In the genomic region with DNA sequence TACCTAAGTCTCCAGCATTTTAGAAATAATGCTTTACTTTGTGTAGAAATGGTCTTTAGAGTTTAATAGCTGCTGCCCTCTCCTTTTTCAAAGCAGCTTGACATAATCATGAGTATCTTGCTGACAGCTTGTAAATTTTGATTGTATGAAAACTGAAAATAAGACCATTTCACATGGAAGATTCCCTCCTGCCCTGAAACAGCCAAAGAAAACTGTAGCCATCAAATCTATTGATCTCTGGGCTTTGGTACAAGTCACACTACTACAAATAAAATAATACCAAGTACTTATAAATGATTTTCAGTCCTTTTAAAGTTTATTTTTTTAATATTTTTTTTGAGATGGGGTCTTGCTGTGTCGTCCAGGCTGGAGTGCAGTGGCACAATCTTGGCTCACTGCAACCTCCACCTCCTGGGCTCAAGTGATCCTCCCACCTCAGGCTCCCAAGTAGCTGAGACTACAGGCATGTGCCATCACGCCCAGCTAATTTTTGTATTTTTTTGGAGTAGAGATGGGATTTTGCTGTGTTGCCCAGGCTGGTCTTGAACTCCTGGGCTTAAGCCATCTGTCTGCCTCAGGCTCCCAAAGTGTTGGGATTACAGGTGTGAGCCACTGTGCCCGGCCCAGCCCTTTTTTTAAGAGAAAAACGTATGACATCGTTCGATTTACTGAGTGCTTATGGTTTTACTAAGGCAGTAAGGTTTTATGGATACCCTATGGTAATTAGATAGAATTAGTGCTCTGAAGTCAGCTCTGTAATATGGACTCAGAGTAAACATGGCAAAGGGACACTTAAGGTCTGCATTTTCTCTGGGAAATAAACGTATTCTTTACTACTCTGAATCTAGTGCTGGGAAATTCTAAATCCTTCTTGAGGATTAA, we compare ENCODE assay signal across 10 cellular contexts. TPM values are rescaled to one million over a fixed set of nuclear protein-coding genes. Genes with fewer than 3 reads are reported as not detected.
A peak's percentile ranks its signal among the peaks of the same experiment; 100 is the strongest.
DNase-seq lines count a peak whose midpoint lies in the region; ATAC-seq, FAIRE-seq and TF ChIP-seq lines count a peak whose summit lies in the region.
"Had no signal": no experiment of that assay in that cellular context is flagged by ENCODE, and none has a peak within 500 bp of the region (broad histone marks: within the 10 kb centered on the region; RNA-seq: fewer than 3 reads in every experiment).

No MANE protein-coding gene starts in this region.

- H3K4me3 ChIP-seq in keratinocyte (ENCODE audit: control insufficient read depth in 2 of 3, extremely low read depth in 1 of 3, insufficient read depth in 2 of 3, low read depth in 1 of 3, low read length in 3 of 3) = peak overlapping the region in 2 of 3 experiments; percentile 44 to 47
- H3K4me3 ChIP-seq in thymus (ENCODE audit: low read length) = peak overlapping the region; percentile 14
- H3K4me3 ChIP-seq in dorsolateral prefrontal cortex = no peak overlapping the region

- H3K27ac Mint-ChIP-seq in activated CD8-positive, alpha-beta memory T cell treated with anti-CD3 and anti-CD28 coated beads, Interleukin-2, amount 10 ng/mL, durations not matched to agents 7 days and 5 days = peak overlapping the region; percentile 95
- H3K27ac Mint-ChIP-seq in WTC11 = no peak overlapping the region
- no peak overlapping the region for H3K27ac Mint-ChIP-seq in progenitor cell of endocrine pancreas

- H3K27ac ChIP-seq in keratinocyte (ENCODE audit: control insufficient read depth, insufficient read depth, low read length) (peak overlapping the region; percentile 79), thymus (ENCODE audit: low read depth) (peak overlapping the region; percentile 25), dorsolateral prefrontal cortex (peak overlapping the region in 8 of 59 donors; percentile 5 to 46 (median 26))

- ATAC-seq in activated CD8-positive, alpha-beta memory T cell treated with anti-CD3 and anti-CD28 coated beads, Interleukin-2, amount 10 ng/mL, durations not matched to agents 7 days and 5 days = no peak
- ATAC-seq in WTC11 = no peak

- POLR2A ChIA-PET in WTC11 (lab: Charles Lee) = no interaction called here

- H3K4me1 Mint-ChIP-seq in activated CD8-positive, alpha-beta memory T cell treated with anti-CD3 and anti-CD28 coated beads, Interleukin-2, amount 10 ng/mL, durations not matched to agents 7 days and 5 days = peaks cover 91% of the 10 kb centered on the region
- H3K4me1 Mint-ChIP-seq in WTC11 (peaks cover 15% of the 10 kb centered on the region), progenitor cell of endocrine pancreas (ENCODE audit: low read depth) (peaks cover 17% of the 10 kb centered on the region)

- TF ChIP-seq CTCF in WTC11 (IDR thresholded peaks at IDR 0.05) (no peak), keratinocyte (optimal IDR thresholded peaks at IDR 0.05 in 1 of 3, IDR thresholded peaks at IDR 0.05 in 1 of 3, conservative IDR thresholded peaks at IDR 0.05 in 1 of 3; ENCODE audit: extremely low read depth in 1 of 3, insufficient read depth in 2 of 3, low read length in 3 of 3) (no peak), progenitor cell of endocrine pancreas (IDR thresholded peaks at IDR 0.05; ENCODE audit: unreplicated experiment) (no peak), dorsolateral prefrontal cortex (IDR thresholded peaks at IDR 0.05 in 54 of 56, conservative IDR thresholded peaks at IDR 0.05 in 2 of 56; ENCODE audit: low read depth in 1 of 56, partially characterized antibody in 56 of 56) (no peak)

- dilution Hi-C loops in keratinocyte (cut with MboI; ENCODE audit: extremely low pct_ligation_motif_present, low sequenced_read_pairs) = no loop called here

- H3K4me3 Mint-ChIP-seq in activated CD8-positive, alpha-beta memory T cell treated with anti-CD3 and anti-CD28 coated beads, Interleukin-2, amount 10 ng/mL, durations not matched to agents 7 days and 5 days = peak overlapping the region; percentile 76
- H3K4me3 Mint-ChIP-seq in WTC11 = no peak overlapping the region
- no peak overlapping the region for H3K4me3 Mint-ChIP-seq in progenitor cell of endocrine pancreas (ENCODE audit: low read depth)

- no peak overlapping the region for H2AFZ ChIP-seq in keratinocyte (ENCODE audit: control insufficient read depth, low read length)

- H3K36me3 ChIP-seq in keratinocyte (ENCODE audit: control insufficient read depth in 2 of 2, extremely low read depth in 1 of 2, insufficient read depth in 2 of 2, low read length in 2 of 2) (peaks cover 3 to 7% of the 10 kb centered on the region in 2 experiments), thymus (ENCODE audit: control insufficient read depth, insufficient read depth) (no peaks in the 10 kb centered on the region)

- FAIRE-seq in keratinocyte (lab: Jason Lieb, UNC) = no peak
- FAIRE-seq: endothelial cell of umbilical vein had no signal

- H4K20me1 ChIP-seq in keratinocyte (ENCODE audit: control insufficient read depth, extremely low read depth, insufficient read depth, low read length) = no peaks in the 10 kb centered on the region

- intact Hi-C loops in dorsolateral prefrontal cortex (cut with DNase I) = no loop called here

- H3K9ac ChIP-seq in keratinocyte (ENCODE audit: control insufficient read depth, extremely low read depth, insufficient read depth, low read length) = peak overlapping the region; percentile 45

- H3K27me3 ChIP-seq in keratinocyte (ENCODE audit: control insufficient read depth, extremely low read depth, insufficient read depth, low read length) (no peaks in the 10 kb centered on the region), thymus (ENCODE audit: control insufficient read depth, insufficient read depth) (no peaks in the 10 kb centered on the region), dorsolateral prefrontal cortex (no peaks in the 10 kb centered on the region)

- H3K9me3 ChIP-seq in keratinocyte (ENCODE audit: control insufficient read depth, low read depth, low read length) (no peaks in the 10 kb centered on the region), thymus (ENCODE audit: control insufficient read depth) (no peaks in the 10 kb centered on the region)

- H3K4me2 ChIP-seq in keratinocyte (ENCODE audit: control insufficient read depth, extremely low read depth, insufficient read depth, low read depth, low read length) = peak overlapping the region; percentile 74

- 69% methylated on average over 7 of the region's 7 CpGs for WGBS in thymus

- DNase-seq in activated CD8-positive, alpha-beta memory T cell treated with anti-CD3 and anti-CD28 coated beads, Interleukin-2, amount 10 ng/mL, durations not matched to agents 7 days and 5 days = no peak
- no peak for DNase-seq in activated CD8-positive, alpha-beta memory T cell treated with anti-CD3 and anti-CD28 coated beads for 24 hours
- DNase-seq in WTC11 (ENCODE audit: low spot score) = no peak
- no peak for DNase-seq in keratinocyte (ENCODE audit: low read depth, low spot score)
- no peak for DNase-seq in progenitor cell of endocrine pancreas (ENCODE audit: low spot score, unreplicated experiment)
- no peak for DNase-seq in NCI-H524 treated with DMSO at 0.1 percent for 48 hours (lab: John Stamatoyannopoulos, UW)
- DNase-seq in dorsolateral prefrontal cortex = no peak
- DNase-seq: kidney glomerular epithelial cell had no signal

- H3K79me2 ChIP-seq in keratinocyte (ENCODE audit: control insufficient read depth, insufficient read depth, low read length) = peaks cover 95% of the 10 kb centered on the region

- peaks cover 53% of the 10 kb centered on the region for H3K36me3 Mint-ChIP-seq in activated CD8-positive, alpha-beta memory T cell treated with anti-CD3 and anti-CD28 coated beads, Interleukin-2, amount 10 ng/mL, durations not matched to agents 7 days and 5 days
- H3K36me3 Mint-ChIP-seq in WTC11 (no peaks in the 10 kb centered on the region), progenitor cell of endocrine pancreas (ENCODE audit: insufficient read depth) (no peaks in the 10 kb centered on the region)

- H3K9me1 ChIP-seq in keratinocyte (ENCODE audit: control insufficient read depth, extremely low read depth, insufficient read depth, low read length) = peaks cover 6% of the 10 kb centered on the region

- H3K27me3 Mint-ChIP-seq in activated CD8-positive, alpha-beta memory T cell treated with anti-CD3 and anti-CD28 coated beads, Interleukin-2, amount 10 ng/mL, durations not matched to agents 7 days and 5 days = no peaks in the 10 kb centered on the region
- no peaks in the 10 kb centered on the region for H3K27me3 Mint-ChIP-seq in WTC11 (ENCODE audit: low read depth)
- H3K27me3 Mint-ChIP-seq in progenitor cell of endocrine pancreas = no peaks in the 10 kb centered on the region

- H3K4me1 ChIP-seq in keratinocyte (ENCODE audit: control insufficient read depth, extremely low read depth, insufficient read depth, low read length) (peaks cover 78% of the 10 kb centered on the region), thymus (ENCODE audit: control insufficient read depth, insufficient read depth, low read length) (peaks cover 33% of the 10 kb centered on the region)

- H3K9me3 Mint-ChIP-seq in activated CD8-positive, alpha-beta memory T cell treated with anti-CD3 and anti-CD28 coated beads, Interleukin-2, amount 10 ng/mL, durations not matched to agents 7 days and 5 days (ENCODE audit: low read depth) = no peaks in the 10 kb centered on the region
- H3K9me3 Mint-ChIP-seq in WTC11 (no peaks in the 10 kb centered on the region), progenitor cell of endocrine pancreas (ENCODE audit: low read depth) (no peaks in the 10 kb centered on the region)

- CTCF ChIA-PET in activated CD8-positive, alpha-beta memory T cell treated with anti-CD3 and anti-CD28 coated beads, Interleukin-2, amount 10 ng/mL, durations not matched to agents 7 days and 5 days (lab: Charles Lee) = interaction anchor here (0.5 to 4.8 kb wide), 13 partner anchors 11 to 329 kb away, joined by 3 to 17 read pairs (median 4); no protein-coding TSS in a partner anchor
- CTCF ChIA-PET in WTC11 (lab: Charles Lee) = interaction anchor here (0.6 to 1.4 kb wide), 3 partner anchors 9 to 77 kb away, joined by 3 to 4 read pairs (median 3); no protein-coding TSS in a partner anchor

TF ChIP-seq in WTC11, 78 proteins besides CTCF, POLR2A, EP300 and RAD21:
- peak; percentile 37; the same call in 1 of the 2 replicates for TF ChIP-seq ZNF121 (CRISPR knock-in tag; IDR thresholded peaks at IDR 0.05)
- TF ChIP-seq ZNF416 (CRISPR knock-in tag; IDR thresholded peaks at IDR 0.05) = no peak
TF ChIP-seq in WTC11: peak in this region for 1.

RNA-seq across cellular contexts. Expression of a gene that starts 7.0 kb away (rescaled TPM):
- 10 to 100 TPM; 62.5 to 74.7 TPM for total RNA-seq in activated CD8-positive, alpha-beta memory T cell treated with anti-CD3 and anti-CD28 coated beads, Interleukin-2, amount 10 ng/mL, durations not matched to agents 7 days and 5 days
- total RNA-seq in WTC11 (2021) (23.4 to 29.4 TPM (median 25.3 TPM) in 3 replicates), progenitor cell of endocrine pancreas (26.0 and 27.7 TPM in 2 replicates), dorsolateral prefrontal cortex (10 to 100 TPM; 15.9 to 29.2 (median 22.0) TPM)
- polyA plus RNA-seq in keratinocyte (53.3 to 67.4 TPM (median 61.6 TPM) in 3 replicates), thymus (56.1 TPM)
- polyA plus RNA-seq in keratinocyte (2011; ENCODE audit: low read depth) = 14.0 TPM
- 71.8 and 85.6 TPM in 2 replicates for polyA plus RNA-seq in keratinocyte (2011; cell fraction: cytosol; rRNA removed)
- 107 and 110 TPM in 2 replicates for polyA plus RNA-seq in keratinocyte (2011; cell fraction: nucleus; rRNA removed)
- polyA plus RNA-seq in keratinocyte (2012; ENCODE audit: low replicate concordance) = 42.2 and 66.1 TPM in 2 replicates
- polyA minus RNA-seq in keratinocyte = 65.6 to 73.7 TPM (median 70.3 TPM) in 3 replicates
- polyA minus RNA-seq in keratinocyte (2011; cell fraction: cytosol; rRNA and poly(A)+ RNA removed) = 61.6 TPM
- 38.7 and 64.7 TPM in 2 replicates for polyA minus RNA-seq in keratinocyte (2011; cell fraction: nucleus; rRNA and poly(A)+ RNA removed)

Comparison
In these comparisons a context has a peak if more than half of its experiments do, and no peak if none do; other contexts are left out.
1. H3K4me3 ChIP-seq: peak in keratinocyte (2 of 3) and thymus (single experiment); none in dorsolateral prefrontal cortex (0 of 59).